In the genomic region with DNA sequence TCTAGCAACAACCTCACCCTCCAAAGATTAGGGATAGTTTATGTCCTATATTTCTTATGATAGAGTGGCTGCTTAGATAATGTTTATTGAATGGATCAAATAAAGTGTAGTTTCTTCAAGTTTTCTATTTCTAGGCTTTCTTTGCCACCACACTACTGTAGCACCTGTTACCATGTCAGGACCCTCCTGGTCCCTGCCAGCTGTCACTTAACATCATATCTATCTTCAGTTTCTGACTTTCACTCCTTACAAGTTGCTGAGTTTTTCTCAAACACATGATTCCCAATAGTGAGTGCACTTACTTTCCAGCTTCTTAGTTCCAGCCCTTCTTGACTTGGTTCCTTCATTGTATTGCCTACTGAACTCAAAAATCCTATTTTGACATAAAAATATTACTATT, we compare ENCODE assay signal across 3 cellular contexts.
"Had no signal": no experiment of that assay in that cellular context is flagged by ENCODE, and none has a peak within 500 bp of the region (broad histone marks: within the 10 kb centered on the region; RNA-seq: fewer than 3 reads in every experiment).

No MANE protein-coding gene starts in this region.

- ATAC-seq: GM12878 had no signal

- H3K4me3 ChIP-seq: GM12878 had no signal

- DNase-seq: GDM1, GF-D8 had no signal
